ENCODE assay signal across 8 cellular contexts in genomic region chr11:32583451-32584271, GRCh38. TPM values are rescaled to one million over a fixed set of nuclear protein-coding genes. Genes with fewer than 3 reads are reported as not detected.
DNase-seq lines count a peak whose midpoint lies in the region; ATAC-seq and TF ChIP-seq lines count a peak whose summit lies in the region.

Gene EIF3M, plus strand, starts transcription at chr11:32583831. Its CDS starts 57 bp downstream, at chr11:32583888.

- intact Hi-C loops in left ventricle myocardium inferior (cut with micrococcal nuclease), result loop anchor here (10.0 kb wide), 1 partner anchor 311 kb away; the partner anchor contains the start of gene QSER1
- intact Hi-C loops in prostate gland (cut with DNase I), result loop anchor here (10.0 kb wide), 1 partner anchor 311 kb away; the partner anchor contains the start of gene QSER1

- ATAC-seq in HG02884 (IDR thresholded peaks at IDR 0.05; ENCODE audit: unreplicated experiment), result peak; percentile 96

- in situ Hi-C loops in GM13977 (cut with MboI; ENCODE audit: low pct_unique_long_range_greater_than_20kb, low sequenced_read_pairs, unreplicated experiment), result no loop called here

- no peaks in the 10 kb centered on the region for H3K9me3 Mint-ChIP-seq in T-helper 1 cell treated with Interleukin-12 subunit alpha and Interleukin-12 subunit beta and Interleukin-4 antibody, amounts not matched to agents 30 μg/mL and 1 μg/mL, for 36 hours

- peak within 1 kb of the TSS; percentile 99 for H3K27ac Mint-ChIP-seq in T-helper 1 cell treated with Interleukin-12 subunit alpha and Interleukin-12 subunit beta and Interleukin-4 antibody, amounts not matched to agents 30 μg/mL and 1 μg/mL, for 36 hours

- no peaks in the 10 kb centered on the region for H3K27me3 Mint-ChIP-seq in T-helper 1 cell treated with Interleukin-12 subunit alpha and Interleukin-12 subunit beta and Interleukin-4 antibody, amounts not matched to agents 30 μg/mL and 1 μg/mL, for 36 hours (ENCODE audit: low read depth)

- H3K27ac ChIP-seq in left ventricle myocardium inferior (replicated peaks), result peak within 1 kb of the TSS; percentile 89
- H3K27ac ChIP-seq in prostate gland, result peak within 1 kb of the TSS; percentile 61 to 65
- peak within 1 kb of the TSS; percentile 75 for H3K27ac ChIP-seq in urinary bladder (ENCODE audit: low read depth)

- H3K36me3 Mint-ChIP-seq in T-helper 1 cell treated with Interleukin-12 subunit alpha and Interleukin-12 subunit beta and Interleukin-4 antibody, amounts not matched to agents 30 μg/mL and 1 μg/mL, for 36 hours (ENCODE audit: low read depth), result peaks cover 22% of the 10 kb centered on the region

- peaks cover 3% of the 10 kb centered on the region for H3K36me3 ChIP-seq in left ventricle myocardium inferior
- no peaks in the 10 kb centered on the region for H3K36me3 ChIP-seq in prostate gland
- no peaks in the 10 kb centered on the region for H3K36me3 ChIP-seq in urinary bladder (ENCODE audit: insufficient read depth)

- H3K9me3 ChIP-seq in left ventricle myocardium inferior (replicated peaks) (no peaks in the 10 kb centered on the region), prostate gland (no peaks in the 10 kb centered on the region)

- peak within 1 kb of the TSS; percentile 84 for H3K4me3 ChIP-seq in left ventricle myocardium inferior
- H3K4me3 ChIP-seq in prostate gland, result peak within 1 kb of the TSS; percentile 68 to 79
- H3K4me3 ChIP-seq in urinary bladder (ENCODE audit: low read depth, low read length), result peak within 1 kb of the TSS; percentile 96

- H3K4me3 Mint-ChIP-seq in T-helper 1 cell treated with Interleukin-12 subunit alpha and Interleukin-12 subunit beta and Interleukin-4 antibody, amounts not matched to agents 30 μg/mL and 1 μg/mL, for 36 hours, result peak within 1 kb of the TSS; percentile 99

- peak; percentile 93 for DNase-seq in GM13977 (ENCODE audit: low spot score)
- DNase-seq in NCI-H1694 (lab: John Stamatoyannopoulos, UW), result peak; percentile 90
- peak; percentile 89 for DNase-seq in amniotic stem cell (lab: John Stamatoyannopoulos, UW)
- DNase-seq in left ventricle myocardium inferior, result peak; percentile 97
- DNase-seq in prostate gland (ENCODE audit: low spot score), result peak; percentile 94

- TF ChIP-seq CTCF in GM13977 (IDR thresholded peaks at IDR 0.05; ENCODE audit: extremely low read depth, insufficient read depth, missing control alignments) (no peak), left ventricle myocardium inferior (IDR thresholded peaks at IDR 0.05; ENCODE audit: borderline replicate concordance) (no peak), prostate gland (IDR thresholded peaks at IDR 0.05) (no peak)

- H3K27me3 ChIP-seq in left ventricle myocardium inferior (ENCODE audit: low read depth), result peaks cover 3% of the 10 kb centered on the region
- H3K27me3 ChIP-seq in prostate gland (replicated peaks; ENCODE audit: insufficient read depth), result no peaks in the 10 kb centered on the region

- TF ChIP-seq POLR2A in prostate gland (IDR thresholded peaks at IDR 0.05), result peak; percentile 48

- peaks cover 29% of the 10 kb centered on the region for H3K4me1 Mint-ChIP-seq in T-helper 1 cell treated with Interleukin-12 subunit alpha and Interleukin-12 subunit beta and Interleukin-4 antibody, amounts not matched to agents 30 μg/mL and 1 μg/mL, for 36 hours (ENCODE audit: low read depth)

- under 1% methylated on average over 44 of the region's 70 CpGs for WGBS in prostate gland
- WGBS in urinary bladder, result under 1% methylated on average over 70 of the region's 70 CpGs

- peaks cover 44% of the 10 kb centered on the region for H3K4me1 ChIP-seq in left ventricle myocardium inferior
- no peaks in the 10 kb centered on the region for H3K4me1 ChIP-seq in prostate gland (replicated peaks)
- H3K4me1 ChIP-seq in urinary bladder (ENCODE audit: insufficient read depth), result no peaks in the 10 kb centered on the region

RNA-seq across cellular contexts. Expression of gene EIF3M, which starts in this region (rescaled TPM):
- total RNA-seq in left ventricle myocardium inferior (153 TPM), prostate gland (100 to 1,000 TPM; 353 to 458 TPM), urinary bladder (341 TPM)
- 258 TPM for polyA plus RNA-seq in urinary bladder

Comparison
In these comparisons a context has a peak if more than half of its experiments do, and no peak if none do; other contexts are left out.
1. Peak in every context shown above with its lines: DNase-seq, ATAC-seq, H3K4me3 ChIP-seq and H3K27ac ChIP-seq.